Comparison of ENCODE assay signal across 20 cellular contexts in the genomic region with DNA sequence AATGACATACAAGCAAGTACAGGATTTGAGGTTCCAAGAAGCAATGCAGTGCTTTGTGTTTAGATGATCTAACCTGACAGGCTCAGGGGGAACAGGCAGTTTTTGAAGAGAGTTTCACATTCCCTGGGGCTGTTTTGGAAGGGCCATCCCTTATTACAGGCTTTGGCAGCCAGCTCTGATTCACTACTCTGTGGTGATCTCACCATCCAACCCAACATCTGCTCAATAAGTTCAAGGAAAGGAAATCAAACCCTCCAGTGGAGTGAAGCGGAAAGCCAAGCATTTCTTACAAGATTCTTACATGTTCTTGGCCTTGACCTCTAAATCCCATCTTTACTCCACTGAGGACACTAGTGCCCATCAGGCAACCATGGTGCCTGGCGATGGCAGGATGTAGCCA. TPM values are rescaled to one million over a fixed set of nuclear protein-coding genes. Genes with fewer than 3 reads are reported as not detected.
DNase-seq lines count a peak whose midpoint lies in the region; ATAC-seq and TF ChIP-seq lines count a peak whose summit lies in the region.
"Had no signal": no experiment of that assay in that cellular context is flagged by ENCODE, and none has a peak within 500 bp of the region (broad histone marks: within the 10 kb centered on the region; RNA-seq: fewer than 3 reads in every experiment).

No MANE protein-coding gene starts in this region.

- no peaks in the 10 kb centered on the region for H4K20me1 ChIP-seq in mammary epithelial cell (ENCODE audit: insufficient read depth, low read length)
- no peaks in the 10 kb centered on the region for H4K20me1 ChIP-seq in fibroblast of lung (ENCODE audit: control insufficient read depth, extremely low read depth, insufficient read depth, low read length)
- peaks cover 19% of the 10 kb centered on the region for H4K20me1 ChIP-seq in smooth muscle cell (ENCODE audit: low read depth)

- no peak for ATAC-seq in GM19023 (IDR thresholded peaks at IDR 0.05; ENCODE audit: unreplicated experiment)
- no peak for ATAC-seq in HG03175 (IDR thresholded peaks at IDR 0.05; ENCODE audit: unreplicated experiment)
- ATAC-seq in GM21786 (IDR thresholded peaks at IDR 0.05; ENCODE audit: unreplicated experiment): no peak
- ATAC-seq: activated CD8-positive, alpha-beta T cell treated with anti-CD3 and anti-CD28 coated beads, Interleukin-2, amount 10 ng/mL, durations not matched to agents 7 days and 5 days had no signal

- POLR2A ChIA-PET in MCF 10A (lab: Yijun Ruan, JAX) (interaction anchor here (0.6 kb wide), 1 partner anchor 191 kb away, joined by 3 read pairs; no protein-coding TSS in a partner anchor), RWPE1 (lab: Yijun Ruan, JAX; ENCODE audit: low non-redundant PET) (no interaction called here)

- BruUV-seq in mammary epithelial cell (replicated peaks; lab: Mats Ljungman, UMichigan) (no TSS peak), MCF 10A (replicated peaks; lab: Mats Ljungman, UMichigan) (no TSS peak)

- H3K4me1 Mint-ChIP-seq in MCF 10A (ENCODE audit: insufficient read depth, unreplicated experiment): peaks cover 16% of the 10 kb centered on the region

- H3K4me1 ChIP-seq in mammary epithelial cell (ENCODE audit: insufficient read depth, low read length) (peaks cover 42% of the 10 kb centered on the region), fibroblast of lung (ENCODE audit: control insufficient read depth, extremely low read depth, insufficient read depth, low read length) (peaks cover 8% of the 10 kb centered on the region), smooth muscle cell (ENCODE audit: low read depth) (no peaks in the 10 kb centered on the region)
- H3K4me1 ChIP-seq: SJCRH30 had no signal

- H3K79me2 ChIP-seq in mammary epithelial cell (ENCODE audit: insufficient read depth, low read length) (peaks cover 13% of the 10 kb centered on the region), fibroblast of lung (ENCODE audit: control insufficient read depth, insufficient read depth, low read length) (no peaks in the 10 kb centered on the region), smooth muscle cell (ENCODE audit: low read depth) (peaks cover 4% of the 10 kb centered on the region)

- H3K9ac ChIP-seq in mammary epithelial cell (ENCODE audit: insufficient read depth, low read length) (peak overlapping the region; percentile 29), fibroblast of lung (ENCODE audit: insufficient read depth, low read length) (no peak overlapping the region), smooth muscle cell (ENCODE audit: low read depth) (no peak overlapping the region)
- H3K9ac ChIP-seq: KMS-11 had no signal

- H3K36me3 ChIP-seq in mammary epithelial cell (ENCODE audit: insufficient read depth, low read length) (peaks cover 7% of the 10 kb centered on the region), fibroblast of lung (ENCODE audit: control insufficient read depth, insufficient read depth, low read length) (peaks cover 8% of the 10 kb centered on the region), smooth muscle cell (ENCODE audit: low read depth) (peaks cover 6% of the 10 kb centered on the region)
- H3K36me3 ChIP-seq: SJCRH30 had no signal

- H3K27ac ChIP-seq in mammary epithelial cell (ENCODE audit: insufficient read depth, low read depth, low read length) (peak overlapping the region; percentile 83), RWPE1 (no peak overlapping the region), fibroblast of lung (ENCODE audit: insufficient read depth, low read length) (peak overlapping the region; percentile 26), smooth muscle cell (ENCODE audit: low read depth) (peak overlapping the region; percentile 78)
- H3K27ac ChIP-seq: KMS-11, SJCRH30 had no signal

- in situ Hi-C loops in mammary epithelial cell (cut with MboI; ENCODE audit: low sequenced_read_pairs in 2 of 2): no loop called here

- CTCF ChIA-PET in mammary epithelial cell (lab: Charles Lee; ENCODE audit: low non-redundant PET): no interaction called here
- CTCF ChIA-PET in MCF 10A (lab: Yijun Ruan, JAX): no interaction called here
- CTCF ChIA-PET in RWPE1 (lab: Yijun Ruan, JAX): no interaction called here

- intact Hi-C loops in mammary epithelial cell (cut with micrococcal nuclease): no loop called here
- intact Hi-C loops in MCF 10A (cut with micrococcal nuclease): no loop called here

- TF ChIP-seq CTCF in mammary epithelial cell (conservative IDR thresholded peaks at IDR 0.05 in 1 of 2, IDR thresholded peaks at IDR 0.05 in 1 of 2; ENCODE audit: extremely low read depth in 1 of 2, insufficient read depth in 1 of 2, low read depth in 1 of 2, low read length in 2 of 2): no peak
- TF ChIP-seq CTCF in MCF 10A (IDR thresholded peaks at IDR 0.05; ENCODE audit: unreplicated experiment): no peak
- no peak for TF ChIP-seq CTCF in RWPE1 (conservative IDR thresholded peaks at IDR 0.05; ENCODE audit: low read depth)
- no peak for TF ChIP-seq CTCF in fibroblast of lung (conservative IDR thresholded peaks at IDR 0.05 in 1 of 2, IDR thresholded peaks at IDR 0.05 in 1 of 2; ENCODE audit: low read depth in 1 of 2, low read length in 2 of 2)
- TF ChIP-seq CTCF in smooth muscle cell (IDR thresholded peaks at IDR 0.05; ENCODE audit: borderline replicate concordance, insufficient read depth, poor library complexity, severe bottlenecking): no peak

- no peaks in the 10 kb centered on the region for H3K27me3 Mint-ChIP-seq in MCF 10A (ENCODE audit: insufficient read depth, unreplicated experiment)
- H3K27me3 Mint-ChIP-seq: progenitor cell of endocrine pancreas had no signal

- 48% methylated on average over 2 of the region's 2 CpGs for WGBS in mammary epithelial cell (ENCODE audit: low coverage, missing lambda C conversion rate)
- 76% methylated on average over 2 of the region's 2 CpGs for WGBS in smooth muscle cell (ENCODE audit: low lambda C conversion rate)

- H3K9me3 Mint-ChIP-seq in MCF 10A (ENCODE audit: unreplicated experiment): no peaks in the 10 kb centered on the region

- H3K4me3 Mint-ChIP-seq in MCF 10A (ENCODE audit: unreplicated experiment): no peak overlapping the region
- H3K4me3 Mint-ChIP-seq: activated CD8-positive, alpha-beta T cell treated with anti-CD3 and anti-CD28 coated beads, Interleukin-2, amount 10 ng/mL, durations not matched to agents 7 days and 5 days had no signal

- no peak overlapping the region for H3K4me3 ChIP-seq in mammary epithelial cell (replicated peaks in 1 of 3; ENCODE audit: insufficient read depth in 1 of 3, low read depth in 2 of 3, low read length in 3 of 3)
- no peak overlapping the region for H3K4me3 ChIP-seq in fibroblast of lung (replicated peaks in 1 of 4; ENCODE audit: control extremely low read depth in 1 of 4, insufficient read depth in 1 of 4, low read depth in 3 of 4, low read length in 4 of 4)
- no peak overlapping the region for H3K4me3 ChIP-seq in smooth muscle cell
- H3K4me3 ChIP-seq: SJCRH30 had no signal

- H3K9me3 ChIP-seq in mammary epithelial cell (replicated peaks; ENCODE audit: insufficient read depth, low read length) (no peaks in the 10 kb centered on the region), fibroblast of lung (ENCODE audit: control insufficient read depth, insufficient read depth, low read depth, low read length) (no peaks in the 10 kb centered on the region), smooth muscle cell (replicated peaks; ENCODE audit: low read depth) (no peaks in the 10 kb centered on the region)
- H3K9me3 ChIP-seq: SJCRH30 had no signal

- peaks cover 41% of the 10 kb centered on the region for H3K36me3 Mint-ChIP-seq in MCF 10A (ENCODE audit: insufficient read depth, unreplicated experiment)

- H3K27me3 ChIP-seq in mammary epithelial cell (ENCODE audit: insufficient read depth, low read length): no peaks in the 10 kb centered on the region
- no peaks in the 10 kb centered on the region for H3K27me3 ChIP-seq in fibroblast of lung (ENCODE audit: control insufficient read depth, insufficient read depth, low read length)
- H3K27me3 ChIP-seq in smooth muscle cell (ENCODE audit: low read depth): no peaks in the 10 kb centered on the region
- H3K27me3 ChIP-seq: SJCRH30 had no signal

- DNase-seq in mammary epithelial cell: peak; percentile 85
- DNase-seq in MCF 10A (ENCODE audit: unreplicated experiment): no peak
- DNase-seq in RWPE1 (ENCODE audit: low spot score): peak; percentile 13
- DNase-seq in fibroblast of lung (ENCODE audit: low read depth in 2 of 2): peak; percentile 25 to 69
- no peak for DNase-seq in smooth muscle cell (lab: John Stamatoyannopoulos, UW; ENCODE audit: unreplicated experiment)
- DNase-seq: activated CD8-positive, alpha-beta T cell treated with anti-CD3 and anti-CD28 coated beads, Interleukin-2, amount 10 ng/mL, durations not matched to agents 7 days and 5 days; activated effector memory CD4-positive, alpha-beta T cell treated with anti-CD3 and anti-CD28 coated beads, Interleukin-2, amount 50 U/mL, for 16 hours; central memory CD4-positive, alpha-beta T cell; DMS153; erythroblast; midbrain; NCI-H1930; SJCRH30; trophoblast cell had no signal

- dilution Hi-C loops in mammary epithelial cell (cut with HindIII; ENCODE audit: low sequenced_read_pairs): no loop called here

- H3K27ac Mint-ChIP-seq in MCF 10A (ENCODE audit: low read depth, unreplicated experiment): no peak overlapping the region
- H3K27ac Mint-ChIP-seq: activated CD8-positive, alpha-beta T cell treated with anti-CD3 and anti-CD28 coated beads, Interleukin-2, amount 10 ng/mL, durations not matched to agents 7 days and 5 days; progenitor cell of endocrine pancreas had no signal

- no peak overlapping the region for H2AFZ ChIP-seq in mammary epithelial cell (ENCODE audit: low read depth, low read length)
- no peak overlapping the region for H2AFZ ChIP-seq in fibroblast of lung (ENCODE audit: low read length)
- H2AFZ ChIP-seq in smooth muscle cell (ENCODE audit: low read depth): no peak overlapping the region

- H3K4me2 ChIP-seq in mammary epithelial cell (ENCODE audit: insufficient read depth, low read depth, low read length) (no peak overlapping the region), fibroblast of lung (ENCODE audit: extremely low read depth, insufficient read depth, low read length) (no peak overlapping the region), smooth muscle cell (no peak overlapping the region)
- H3K4me2 ChIP-seq: KMS-11 had no signal

- H3F3A ChIP-seq in smooth muscle cell (ENCODE audit: low read depth): no peaks in the 10 kb centered on the region

RNA-seq across cellular contexts. Expression of gene IDS, which starts 7.5 kb away (rescaled TPM):
- 10 to 100 TPM; 56.8 to 57.7 TPM for total RNA-seq in mammary epithelial cell
- polyA plus RNA-seq in mammary epithelial cell: 88.8 TPM
- polyA minus RNA-seq in mammary epithelial cell: 124 TPM
- 29.9 and 40.2 TPM in 2 replicates for total RNA-seq in MCF 10A (2022)
- 21.3 and 36.2 TPM in 2 replicates for total RNA-seq in fibroblast of lung
- polyA plus RNA-seq in fibroblast of lung: 57.0 and 65.0 TPM in 2 replicates
- 29.1 and 36.0 TPM in 2 replicates for polyA plus RNA-seq in fibroblast of lung (2012)
- polyA minus RNA-seq in fibroblast of lung (ENCODE audit: low replicate concordance): 100 and 114 TPM in 2 replicates
- total RNA-seq in smooth muscle cell: 96.8 and 111 TPM in 2 replicates
- 70.5 and 102 TPM in 2 replicates for polyA plus RNA-seq in smooth muscle cell

RNA-seq across cellular contexts. Expression of gene EOLA1, which starts 43.2 kb away (rescaled TPM):
- total RNA-seq in mammary epithelial cell (10 to 100 TPM in 1 of 2 donors, 1 to 10 TPM in 1; 8.8 to 10.7 TPM), MCF 10A (2022) (18.2 and 22.3 TPM in 2 replicates), fibroblast of lung (13.5 and 15.4 TPM in 2 replicates), smooth muscle cell (9.6 and 11.7 TPM in 2 replicates)
- polyA plus RNA-seq in mammary epithelial cell (9.8 TPM), fibroblast of lung (12.6 and 14.1 TPM in 2 replicates), smooth muscle cell (12.9 and 15.9 TPM in 2 replicates)
- polyA minus RNA-seq in mammary epithelial cell (0.52 TPM), fibroblast of lung (ENCODE audit: low replicate concordance) (1.8 and 18.3 TPM in 2 replicates)
- 13.0 and 13.5 TPM in 2 replicates for polyA plus RNA-seq in fibroblast of lung (2012)

RNA-seq across cellular contexts. Expression of gene HSFX3, which starts 52.1 kb away (rescaled TPM):
- total RNA-seq in mammary epithelial cell: not detected
- not detected for polyA plus RNA-seq in mammary epithelial cell
- not detected for polyA minus RNA-seq in mammary epithelial cell
- total RNA-seq in MCF 10A (2022): not detected in 2 replicates
- total RNA-seq in fibroblast of lung: not detected in 2 replicates
- not detected in 2 replicates for polyA plus RNA-seq in fibroblast of lung
- polyA plus RNA-seq in fibroblast of lung (2012): not detected in 2 replicates
- polyA minus RNA-seq in fibroblast of lung (ENCODE audit: low replicate concordance): not detected in 2 replicates
- not detected in 2 replicates for total RNA-seq in smooth muscle cell
- polyA plus RNA-seq in smooth muscle cell: not detected in 2 replicates
- total RNA-seq: activated CD8-positive, alpha-beta T cell treated with anti-CD3 and anti-CD28 coated beads, Interleukin-2, amount 10 ng/mL, durations not matched to agents 7 days and 5 days; H1; progenitor cell of endocrine pancreas; SJCRH30 had no signal
- polyA plus RNA-seq: H1 had no signal

Comparison
In these comparisons a context has a peak if more than half of its experiments do, and no peak if none do; other contexts are left out.
1. DNase-seq: peak in mammary epithelial cell (single experiment), RWPE1 (single experiment) and fibroblast of lung (2 of 2); none in MCF 10A (single experiment) and smooth muscle cell (single experiment).